Comparison of ENCODE assay signal across 37 cellular contexts in genomic region chr1:110591956-110592355, GRCh38.
"Had no signal": no experiment of that assay in that cellular context is flagged by ENCODE, and none has a peak within 500 bp of the region (broad histone marks: within the 10 kb centered on the region; RNA-seq: fewer than 3 reads in every experiment).

No MANE protein-coding gene starts in this region.

- H3K36me3 ChIP-seq: adrenal gland, brain microvascular endothelial cell, breast epithelium, cardiac muscle cell had no signal

- H3K9me3 Mint-ChIP-seq: activated B cell treated with CpG ODN at 0.5 μM for 24 hours; activated CD4-positive, alpha-beta memory T cell treated with anti-CD3 and anti-CD28 coated beads for 36 hours; activated CD4-positive, alpha-beta T cell treated with anti-CD3 and anti-CD28 coated beads, Interleukin-2, amount 10 ng/mL, durations not matched to agents 24 days and 14 days; activated CD8-positive, alpha-beta T cell treated with anti-CD3 and anti-CD28 coated beads for 36 hours; activated naive CD4-positive, alpha-beta T cell treated with anti-CD3 and anti-CD28 coated beads for 36 hours; activated naive CD4-positive, alpha-beta T cell treated with anti-CD3 and anti-CD28 coated beads, Interleukin-2, amount 50 U/mL, for 72 hours; activated naive CD8-positive, alpha-beta T cell treated with anti-CD3 and anti-CD28 coated beads for 36 hours; activated T-cell treated with anti-CD3 and anti-CD28 coated beads, Interleukin-2, amount 50 U/mL, for 4 hours; activated T-cell treated with anti-CD3 and anti-CD28 coated beads, Interleukin-2, amount 50 U/mL, for 72 hours; activated T-helper 1 cell treated with anti-CD3 and anti-CD28 coated beads, Interleukin-12 subunit alpha, Interleukin-12 subunit beta, Interleukin-2, Interleukin-4 antibody, amounts not matched to agents 30 ng/mL and 10 ng/mL and 1 ng/mL, durations not matched to agents 14 hours and 24 hours and 36 hours; activated T-helper 17 cell treated with anti-CD3 and anti-CD28 coated beads, Interleukin-2, amount 50 U/mL, for 72 hours; T-helper 1 cell treated with Interleukin-12 subunit alpha and Interleukin-12 subunit beta and Interleukin-4 antibody, amounts not matched to agents 30 μg/mL and 1 μg/mL, for 36 hours; T-helper 2 cell treated with Interferon-gamma antibody and Interleukin-4, amounts not matched to agents 5 μg/mL and 100 μg/mL, for 36 hours had no signal

- H3K27ac Mint-ChIP-seq: activated B cell treated with CpG ODN at 0.5 μM for 24 hours; activated CD4-positive, alpha-beta memory T cell treated with anti-CD3 and anti-CD28 coated beads for 36 hours; activated CD4-positive, alpha-beta T cell treated with anti-CD3 and anti-CD28 coated beads, Interleukin-2, amount 10 ng/mL, durations not matched to agents 24 days and 14 days; activated CD8-positive, alpha-beta T cell treated with anti-CD3 and anti-CD28 coated beads for 36 hours; activated naive CD4-positive, alpha-beta T cell treated with anti-CD3 and anti-CD28 coated beads for 36 hours; activated naive CD4-positive, alpha-beta T cell treated with anti-CD3 and anti-CD28 coated beads, Interleukin-2, amount 50 U/mL, for 72 hours; activated naive CD8-positive, alpha-beta T cell treated with anti-CD3 and anti-CD28 coated beads for 36 hours; activated T-cell treated with anti-CD3 and anti-CD28 coated beads, Interleukin-2, amount 50 U/mL, for 72 hours; activated T-helper 1 cell treated with anti-CD3 and anti-CD28 coated beads, Interleukin-12 subunit alpha, Interleukin-12 subunit beta, Interleukin-2, Interleukin-4 antibody, amounts not matched to agents 30 ng/mL and 10 ng/mL and 1 ng/mL, durations not matched to agents 14 hours and 24 hours and 36 hours; activated T-helper 17 cell treated with anti-CD3 and anti-CD28 coated beads, Interleukin-2, amount 50 U/mL, for 72 hours; T-helper 1 cell treated with Interleukin-12 subunit alpha and Interleukin-12 subunit beta and Interleukin-4 antibody, amounts not matched to agents 30 μg/mL and 1 μg/mL, for 36 hours; T-helper 2 cell treated with Interferon-gamma antibody and Interleukin-4, amounts not matched to agents 5 μg/mL and 100 μg/mL, for 36 hours had no signal

- H3K4me3 Mint-ChIP-seq: activated B cell treated with CpG ODN at 0.5 μM for 24 hours; activated CD4-positive, alpha-beta memory T cell treated with anti-CD3 and anti-CD28 coated beads for 36 hours; activated CD4-positive, alpha-beta T cell treated with anti-CD3 and anti-CD28 coated beads, Interleukin-2, amount 10 ng/mL, durations not matched to agents 24 days and 14 days; activated CD8-positive, alpha-beta T cell treated with anti-CD3 and anti-CD28 coated beads for 36 hours; activated naive CD4-positive, alpha-beta T cell treated with anti-CD3 and anti-CD28 coated beads for 36 hours; activated naive CD8-positive, alpha-beta T cell treated with anti-CD3 and anti-CD28 coated beads for 36 hours; activated T-cell treated with anti-CD3 and anti-CD28 coated beads, Interleukin-2, amount 50 U/mL, for 4 hours; activated T-cell treated with anti-CD3 and anti-CD28 coated beads, Interleukin-2, amount 50 U/mL, for 72 hours; activated T-helper 1 cell treated with anti-CD3 and anti-CD28 coated beads, Interleukin-12 subunit alpha, Interleukin-12 subunit beta, Interleukin-2, Interleukin-4 antibody, amounts not matched to agents 30 ng/mL and 10 ng/mL and 1 ng/mL, durations not matched to agents 14 hours and 24 hours and 36 hours; activated T-helper 17 cell treated with anti-CD3 and anti-CD28 coated beads, Interleukin-2, amount 50 U/mL, for 72 hours; T-helper 1 cell treated with Interleukin-12 subunit alpha and Interleukin-12 subunit beta and Interleukin-4 antibody, amounts not matched to agents 30 μg/mL and 1 μg/mL, for 36 hours; T-helper 2 cell treated with Interferon-gamma antibody and Interleukin-4, amounts not matched to agents 5 μg/mL and 100 μg/mL, for 36 hours had no signal

- DNase-seq: activated B cell treated with CpG ODN at 0.5 μM for 24 hours; activated CD4-positive, alpha-beta memory T cell treated with anti-CD3 and anti-CD28 coated beads for 36 hours; activated CD4-positive, alpha-beta T cell treated with anti-CD3 and anti-CD28 coated beads for 4 hours; activated CD4-positive, alpha-beta T cell treated with anti-CD3 and anti-CD28 coated beads, Interleukin-2, amount 10 ng/mL, durations not matched to agents 24 days and 14 days; activated CD4-positive, alpha-beta T cell treated with anti-CD3 and anti-CD28 coated beads, Interleukin-2, amount 50 U/mL, for 1 hour; activated CD4-positive, alpha-beta T cell treated with anti-CD3 and anti-CD28 coated beads, Interleukin-2, amount 50 U/mL, for 4 hours; activated CD4-positive, CD25-positive, alpha-beta regulatory T cell treated with anti-CD3 and anti-CD28 coated beads, Interleukin-2, amount 50 U/mL, for 72 hours; activated CD8-positive, alpha-beta T cell treated with anti-CD3 and anti-CD28 coated beads for 36 hours; activated effector memory CD4-positive, alpha-beta T cell treated with anti-CD3 and anti-CD28 coated beads, Interleukin-2, amount 50 U/mL, for 16 hours; activated gamma-delta T cell treated with Interleukin-2 at 50 U/mL for 16 hours; activated naive CD4-positive, alpha-beta T cell; activated naive CD4-positive, alpha-beta T cell treated with anti-CD3 and anti-CD28 coated beads for 36 hours; activated naive CD4-positive, alpha-beta T cell treated with anti-CD3 and anti-CD28 coated beads, Interleukin-2, amount 50 U/mL, for 16 hours; activated naive CD8-positive, alpha-beta T cell treated with anti-CD3 and anti-CD28 coated beads for 36 hours; activated T-cell treated with anti-CD3 and anti-CD28 coated beads for 4 hours; activated T-cell treated with anti-CD3 and anti-CD28 coated beads, Interleukin-2, amount 50 U/mL, for 1 hour; activated T-cell treated with anti-CD3 and anti-CD28 coated beads, Interleukin-2, amount 50 U/mL, for 4 hours; activated T-cell treated with anti-CD3 and anti-CD28 coated beads, Interleukin-2, amount 50 U/mL, for 72 hours; amniotic stem cell; aorta; brain microvascular endothelial cell; central memory CD4-positive, alpha-beta T cell; T-helper 1 cell; T-helper 2 cell; T-helper 9 cell had no signal

- H3K4me1 ChIP-seq: adrenal gland, body of pancreas, breast epithelium had no signal

- H3K27ac ChIP-seq: adrenal gland, body of pancreas, brain microvascular endothelial cell, breast epithelium, cardiac muscle cell, VCaP had no signal

- H3K27me3 ChIP-seq: adrenal gland, body of pancreas, brain microvascular endothelial cell, breast epithelium had no signal

- H3K36me3 Mint-ChIP-seq: activated CD4-positive, alpha-beta memory T cell treated with anti-CD3 and anti-CD28 coated beads for 36 hours; activated naive CD4-positive, alpha-beta T cell treated with anti-CD3 and anti-CD28 coated beads, Interleukin-2, amount 50 U/mL, for 72 hours; activated naive CD8-positive, alpha-beta T cell treated with anti-CD3 and anti-CD28 coated beads for 36 hours had no signal

- H3K4me3 ChIP-seq: adrenal gland, body of pancreas, breast epithelium, cardiac muscle cell had no signal

- FAIRE-seq: astrocyte, TTC549 had no signal

- H3K9me3 ChIP-seq: adrenal gland, body of pancreas, breast epithelium had no signal

- H3K4me1 Mint-ChIP-seq: activated B cell treated with CpG ODN at 0.5 μM for 24 hours had no signal

- ATAC-seq: activated CD8-positive, alpha-beta T cell treated with anti-CD3 and anti-CD28 coated beads for 36 hours; activated naive CD4-positive, alpha-beta T cell treated with anti-CD3 and anti-CD28 coated beads, Interleukin-2, amount 50 U/mL, for 72 hours; activated T-cell treated with anti-CD3 and anti-CD28 coated beads, Interleukin-2, amount 50 U/mL, for 4 hours; activated T-cell treated with anti-CD3 and anti-CD28 coated beads, Interleukin-2, amount 50 U/mL, for 72 hours; activated T-helper 17 cell treated with anti-CD3 and anti-CD28 coated beads, Interleukin-2, amount 50 U/mL, for 72 hours; body of pancreas had no signal
